ENCODE assay signal across 8 cellular contexts in the genomic region with DNA sequence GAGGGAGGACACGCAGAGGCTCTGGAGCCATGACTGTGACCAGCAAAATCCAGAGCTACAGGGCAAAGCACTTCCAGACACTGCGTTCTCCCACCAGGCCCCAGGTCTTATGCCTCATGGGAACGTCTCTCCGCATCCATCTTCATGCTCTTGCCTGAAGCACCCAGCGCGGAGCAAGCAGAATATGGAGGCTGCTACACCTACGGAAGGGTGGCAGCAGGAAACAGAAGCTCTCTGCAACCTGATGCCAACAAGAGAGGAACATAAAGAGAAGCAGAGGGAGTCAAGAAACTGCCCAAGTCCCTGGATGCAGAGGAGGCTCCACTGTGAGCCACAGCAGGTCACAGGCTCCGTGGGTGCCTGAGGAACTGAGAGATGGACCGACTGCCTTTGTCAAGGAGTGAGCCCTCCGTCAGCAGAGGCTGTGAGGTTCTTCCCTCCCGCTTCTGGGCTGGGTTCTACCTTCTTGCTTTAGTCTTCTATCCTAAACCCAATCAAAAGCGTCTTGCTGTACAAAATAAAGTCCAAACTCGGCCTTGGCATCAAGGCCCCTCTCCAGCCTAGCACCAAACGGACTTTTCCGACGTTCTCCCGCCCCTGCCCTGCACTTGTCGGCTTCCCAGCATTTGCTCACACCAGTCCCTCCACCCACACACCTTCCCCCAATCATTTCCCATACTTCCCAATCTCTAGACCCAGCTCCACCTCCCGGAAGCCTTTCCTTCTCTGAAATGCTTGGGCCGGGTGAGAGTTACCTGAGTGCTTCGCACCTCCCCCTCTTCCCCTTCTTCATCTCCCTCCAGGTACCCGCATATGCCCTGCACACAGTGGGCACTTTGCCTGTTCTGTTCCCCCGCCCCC. TPM values are rescaled to one million over a fixed set of nuclear protein-coding genes. Genes with fewer than 3 reads are reported as not detected.
DNase-seq lines count a peak whose midpoint lies in the region; ATAC-seq and TF ChIP-seq lines count a peak whose summit lies in the region.

No MANE protein-coding gene starts in this region.

- H3K9ac ChIP-seq in stomach smooth muscle (ENCODE audit: low read length in 2 of 2): no peak overlapping the region

- no peak for ATAC-seq in HG03432 (IDR thresholded peaks at IDR 0.05; ENCODE audit: unreplicated experiment)

- H3K9me3 ChIP-seq in cardiac muscle cell (ENCODE audit: low read depth): no peaks in the 10 kb centered on the region
- H3K9me3 ChIP-seq in stomach smooth muscle (ENCODE audit: control insufficient read depth in 2 of 2, low read length in 2 of 2): no peaks in the 10 kb centered on the region

- H3K4me3 ChIP-seq in cardiac muscle cell (peak overlapping the region; percentile 70), kidney epithelial cell (ENCODE audit: low read depth, low read length) (peak overlapping the region; percentile 96), stomach smooth muscle (ENCODE audit: low read length in 2 of 2) (peak overlapping the region; percentile 74 to 91)

- intact Hi-C loops in cardiac septum (cut with DNase I): loop anchor here (5.0 kb wide), 1 partner anchor 61 kb away; no protein-coding TSS in a partner anchor

- DNase-seq in cardiac muscle cell (ENCODE audit: low read depth in 1 of 2, low spot score in 1 of 2) (peak in 1 of 2 donors; percentile 44), cardiac septum (ENCODE audit: low spot score) (no peak), NCI-H2171 treated with DMSO at 0.1 percent for 48 hours (lab: John Stamatoyannopoulos, UW) (peak; percentile 46), astrocyte of the hippocampus (ENCODE audit: low read depth, low spot score) (peak; percentile 52), kidney epithelial cell (ENCODE audit: low read depth) (no peak), foreskin melanocyte (no peak)

- H3K4me1 ChIP-seq in cardiac muscle cell (ENCODE audit: low read depth): peaks cover 9% of the 10 kb centered on the region
- peaks cover 20% of the 10 kb centered on the region for H3K4me1 ChIP-seq in stomach smooth muscle (ENCODE audit: control insufficient read depth, insufficient read depth, low read length)

- H3K36me3 ChIP-seq in cardiac muscle cell (peaks cover 16% of the 10 kb centered on the region), kidney epithelial cell (ENCODE audit: control insufficient read depth, insufficient read depth, low read length) (peaks cover 4% of the 10 kb centered on the region), stomach smooth muscle (ENCODE audit: control insufficient read depth in 2 of 2, insufficient read depth in 2 of 2, low read length in 2 of 2) (no peaks in the 10 kb centered on the region)

- H3K27me3 ChIP-seq in cardiac muscle cell (no peaks in the 10 kb centered on the region), kidney epithelial cell (ENCODE audit: control insufficient read depth, insufficient read depth, low read length) (no peaks in the 10 kb centered on the region), stomach smooth muscle (ENCODE audit: control insufficient read depth in 1 of 2, insufficient read depth in 2 of 2, low read length in 2 of 2) (peaks cover 5 to 10% of the 10 kb centered on the region in 2 donors)

- TF ChIP-seq CTCF in cardiac muscle cell (IDR thresholded peaks at IDR 0.05; ENCODE audit: low read depth, low read length): no peak
- no peak for TF ChIP-seq CTCF in kidney epithelial cell (IDR thresholded peaks at IDR 0.05; ENCODE audit: insufficient read depth, low read length, poor library complexity, severe bottlenecking)

- H3K27ac ChIP-seq in cardiac muscle cell (no peak overlapping the region), stomach smooth muscle (ENCODE audit: low read length) (no peak overlapping the region)

RNA-seq across cellular contexts. Expression of a gene that starts 0.9 kb away (rescaled TPM):
- total RNA-seq in cardiac muscle cell: 144 and 317 TPM in 2 replicates
- polyA plus RNA-seq in cardiac muscle cell: 59.8 and 181 TPM in 2 replicates
- 40.3 TPM for total RNA-seq in cardiac septum
- 128 and 140 TPM in 2 replicates for total RNA-seq in kidney epithelial cell

Comparison
In these comparisons a context has a peak if more than half of its experiments do, and no peak if none do; other contexts are left out.
1. DNase-seq: peak in NCI-H2171 treated with DMSO at 0.1 percent for 48 hours (single experiment) and astrocyte of the hippocampus (single experiment); none in cardiac septum (single experiment), kidney epithelial cell (single experiment) and foreskin melanocyte (single experiment).
2. Peak in every context shown above with its lines, with median percentiles within 50 percentile points of each other: H3K4me3 ChIP-seq.